Comparison of ENCODE assay signal across 16 cellular contexts in genomic region chrX:154247377-154248045, GRCh38. TPM values are rescaled to one million over a fixed set of nuclear protein-coding genes. Genes with fewer than 3 reads are reported as not detected.
DNase-seq lines count a peak whose midpoint lies in the region; ATAC-seq and TF ChIP-seq lines count a peak whose summit lies in the region.
"Not testable (repeated sequence)": the region's sequence is repeated elsewhere in the genome, so short reads cannot be mapped to it uniquely, and the experiment has no call there.
"Had no signal": no experiment of that assay in that cellular context is flagged by ENCODE, and none has a peak within 500 bp of the region (broad histone marks: within the 10 kb centered on the region; RNA-seq: fewer than 3 reads in every experiment).

No MANE protein-coding gene starts in this region.

- H3K9me2 ChIP-seq in HCT116 (ENCODE audit: insufficient read depth), result not testable (repeated sequence)

- peak overlapping the region in 1 of 7 donors; percentile 43 for H3K27ac Mint-ChIP-seq in CD4-positive, alpha-beta memory T cell
- peak overlapping the region; percentile 68 for H3K27ac Mint-ChIP-seq in T-helper 1 cell treated with Interleukin-12 subunit alpha and Interleukin-12 subunit beta and Interleukin-4 antibody, amounts not matched to agents 30 μg/mL and 1 μg/mL, for 36 hours
- not testable (repeated sequence) for H3K27ac Mint-ChIP-seq in activated naive CD8-positive, alpha-beta T cell treated with anti-CD3 and anti-CD28 coated beads, Interleukin-2, amount 50 U/mL, for 24 hours

- not testable (repeated sequence) for TF ChIP-seq RAD21 in HCT116 (IDR thresholded peaks at IDR 0.05; ENCODE audit: low read depth)

- not testable (repeated sequence) for H3K79me2 ChIP-seq in HCT116 (ENCODE audit: insufficient read depth, low read length)

- RAD21 ChIA-PET in HCT116 (lab: Charles Lee; ENCODE audit: low non-redundant PET in 1 of 2, low total read pairs in 2 of 2, uncharacterized antibody in 2 of 2, unreplicated experiment in 2 of 2), result not testable (repeated sequence)

- H3K4me2 ChIP-seq in HCT116 (ENCODE audit: low read length), result not testable (repeated sequence)

- H3K4me1 ChIP-seq in CD4-positive, alpha-beta memory T cell (ENCODE audit: insufficient read depth, low read length); HCT116 (ENCODE audit: control insufficient read depth in 1 of 2, insufficient read depth in 2 of 2, low read length in 2 of 2): not testable (repeated sequence)

- not testable (repeated sequence) for H3K4me1 Mint-ChIP-seq in CD4-positive, alpha-beta memory T cell; T-helper 1 cell treated with Interleukin-12 subunit alpha and Interleukin-12 subunit beta and Interleukin-4 antibody, amounts not matched to agents 30 μg/mL and 1 μg/mL, for 36 hours (ENCODE audit: low read depth); activated naive CD8-positive, alpha-beta T cell treated with anti-CD3 and anti-CD28 coated beads, Interleukin-2, amount 50 U/mL, for 24 hours

- H3K9ac ChIP-seq in HCT116 (ENCODE audit: low read length), result not testable (repeated sequence)

- TF ChIP-seq CTCF in HCT116 (IDR thresholded peaks at IDR 0.05 in 2 of 3, conservative IDR thresholded peaks at IDR 0.05 in 1 of 3; ENCODE audit: borderline replicate concordance in 1 of 3, insufficient read depth in 1 of 3, low read depth in 2 of 3, low read length in 2 of 3); omental fat pad (IDR thresholded peaks at IDR 0.05): not testable (repeated sequence)

- H3K27ac ChIP-seq in CD4-positive, alpha-beta memory T cell (ENCODE audit: low read depth, low read length); HCT116 (ENCODE audit: low read depth, low read length): not testable (repeated sequence)

- POLR2A ChIA-PET in CD4-positive, alpha-beta memory T cell (lab: Charles Lee; ENCODE audit: partially characterized antibody); HCT116 (lab: Charles Lee): not testable (repeated sequence)

- H3K4me3 ChIP-seq in CD4-positive, alpha-beta memory T cell (ENCODE audit: low read length in 2 of 2); HCT116 (replicated peaks in 1 of 2; ENCODE audit: low read depth in 1 of 2, low read length in 2 of 2): not testable (repeated sequence)

- not testable (repeated sequence) for H3K36me3 Mint-ChIP-seq in CD4-positive, alpha-beta memory T cell; T-helper 1 cell treated with Interleukin-12 subunit alpha and Interleukin-12 subunit beta and Interleukin-4 antibody, amounts not matched to agents 30 μg/mL and 1 μg/mL, for 36 hours (ENCODE audit: low read depth); activated naive CD8-positive, alpha-beta T cell treated with anti-CD3 and anti-CD28 coated beads, Interleukin-2, amount 50 U/mL, for 24 hours (ENCODE audit: low read depth)

- H3K9me3 ChIP-seq in CD4-positive, alpha-beta memory T cell (ENCODE audit: control insufficient read depth in 1 of 2, low read length in 2 of 2); HCT116 (ENCODE audit: control insufficient read depth in 1 of 2, insufficient read depth in 1 of 2, low read depth in 1 of 2, low read length in 2 of 2): not testable (repeated sequence)

- H3K4me3 Mint-ChIP-seq in CD4-positive, alpha-beta memory T cell; T-helper 1 cell treated with Interleukin-12 subunit alpha and Interleukin-12 subunit beta and Interleukin-4 antibody, amounts not matched to agents 30 μg/mL and 1 μg/mL, for 36 hours; activated naive CD8-positive, alpha-beta T cell treated with anti-CD3 and anti-CD28 coated beads, Interleukin-2, amount 50 U/mL, for 24 hours: not testable (repeated sequence)

- H3K27me3 Mint-ChIP-seq in CD4-positive, alpha-beta memory T cell; T-helper 1 cell treated with Interleukin-12 subunit alpha and Interleukin-12 subunit beta and Interleukin-4 antibody, amounts not matched to agents 30 μg/mL and 1 μg/mL, for 36 hours (ENCODE audit: low read depth); activated naive CD8-positive, alpha-beta T cell treated with anti-CD3 and anti-CD28 coated beads, Interleukin-2, amount 50 U/mL, for 24 hours: not testable (repeated sequence)

- peak in 3 of 5 donors; percentile 46 to 55 (median 49) for DNase-seq in CD4-positive, alpha-beta memory T cell
- DNase-seq in HCT116 (ENCODE audit: low read depth, low spot score); activated naive CD8-positive, alpha-beta T cell treated with anti-CD3 and anti-CD28 coated beads, Interleukin-2, amount 50 U/mL, for 24 hours; left cardiac atrium; omental fat pad (ENCODE audit: low spot score): not testable (repeated sequence)

- H4K20me1 ChIP-seq in HCT116 (ENCODE audit: insufficient read depth), result not testable (repeated sequence)

- not testable (repeated sequence) for H2AFZ ChIP-seq in HCT116 (ENCODE audit: low read depth, low read length, poor library complexity, severe bottlenecking)

- H3K36me3 ChIP-seq in CD4-positive, alpha-beta memory T cell (ENCODE audit: insufficient read depth, low read length); HCT116 (ENCODE audit: control insufficient read depth in 1 of 2, insufficient read depth in 2 of 2, low read length in 2 of 2): not testable (repeated sequence)

- H3K27me3 ChIP-seq in CD4-positive, alpha-beta memory T cell (ENCODE audit: insufficient read depth, low read length); HCT116 (ENCODE audit: insufficient read depth, low read length): not testable (repeated sequence)

- TSS peak; percentile 100 for BruUV-seq in HCT116 (replicated peaks; lab: Mats Ljungman, UMichigan)

- not testable (repeated sequence) for TF ChIP-seq POLR2A in HCT116 (IDR thresholded peaks at IDR 0.05; ENCODE audit: borderline replicate concordance, extremely low read depth, insufficient read depth, insufficient read length)

- CTCF ChIA-PET in CD4-positive, alpha-beta memory T cell (lab: Charles Lee; ENCODE audit: partially characterized antibody); HCT116 (lab: Charles Lee): not testable (repeated sequence)

- peak; percentile 73 for ATAC-seq in GM19395 (IDR thresholded peaks at IDR 0.05; ENCODE audit: unreplicated experiment)
- ATAC-seq in HCT116, result peak; percentile 93
- peak; percentile 84 for ATAC-seq in HG03342 (IDR thresholded peaks at IDR 0.05; ENCODE audit: unreplicated experiment)
- peak; percentile 98 for ATAC-seq in activated naive CD8-positive, alpha-beta T cell treated with anti-CD3 and anti-CD28 coated beads, Interleukin-2, amount 50 U/mL, for 24 hours
- peak; percentile 91 to 94 for ATAC-seq in left cardiac atrium
- peak; percentile 88 for ATAC-seq in omental fat pad (ENCODE audit: low FRiP score)

- not testable (repeated sequence) for H3K9me3 Mint-ChIP-seq in CD4-positive, alpha-beta memory T cell; T-helper 1 cell treated with Interleukin-12 subunit alpha and Interleukin-12 subunit beta and Interleukin-4 antibody, amounts not matched to agents 30 μg/mL and 1 μg/mL, for 36 hours; activated naive CD8-positive, alpha-beta T cell treated with anti-CD3 and anti-CD28 coated beads, Interleukin-2, amount 50 U/mL, for 24 hours

- intact Hi-C loops in CD4-positive, alpha-beta memory T cell (cut with micrococcal nuclease); HCT116 (cut with micrococcal nuclease); left cardiac atrium (cut with DNase I): not testable (repeated sequence)

RNA-seq across cellular contexts. Expression of gene OPN1MW3, which starts 9.9 kb away (rescaled TPM):
- total RNA-seq in CD4-positive, alpha-beta memory T cell, result not detected
- not detected for polyA plus RNA-seq in CD4-positive, alpha-beta memory T cell
- total RNA-seq in HCT116 (2021; ENCODE audit: unreplicated experiment), result not detected
- not detected in 2 replicates for polyA plus RNA-seq in HCT116 (2012)
- not detected for total RNA-seq in left cardiac atrium
- not detected for total RNA-seq in omental fat pad
- total RNA-seq: A673; activated CD4-positive, alpha-beta memory T cell treated with anti-CD3 and anti-CD28 coated beads for 36 hours; activated naive CD8-positive, alpha-beta T cell treated with anti-CD3 and anti-CD28 coated beads for 36 hours; dermis blood vessel endothelial cell; GM23248; osteoblast; stomach had no signal
- polyA plus RNA-seq: GM23248, sigmoid colon, stomach had no signal

RNA-seq across cellular contexts. Expression of gene OPN1MW2, which starts 28.0 kb away (rescaled TPM):
- total RNA-seq in CD4-positive, alpha-beta memory T cell, result not detected
- not detected for polyA plus RNA-seq in CD4-positive, alpha-beta memory T cell
- total RNA-seq in HCT116 (2021; ENCODE audit: unreplicated experiment) (not detected), left cardiac atrium (not detected), omental fat pad (not detected)
- polyA plus RNA-seq in HCT116 (2012), result not detected in 2 replicates
- total RNA-seq: A673; activated CD4-positive, alpha-beta memory T cell treated with anti-CD3 and anti-CD28 coated beads for 36 hours; activated naive CD8-positive, alpha-beta T cell treated with anti-CD3 and anti-CD28 coated beads for 36 hours; dermis blood vessel endothelial cell; GM23248; osteoblast; sigmoid colon; stomach had no signal
- polyA plus RNA-seq: GM23248, sigmoid colon, stomach had no signal

RNA-seq across cellular contexts. Expression of gene TEX28, which starts 47.4 kb away (rescaled TPM):
- total RNA-seq in CD4-positive, alpha-beta memory T cell, result not detected
- not detected for polyA plus RNA-seq in CD4-positive, alpha-beta memory T cell
- total RNA-seq in HCT116 (2021; ENCODE audit: unreplicated experiment) (not detected), left cardiac atrium (not detected), omental fat pad (not detected)
- polyA plus RNA-seq in HCT116 (2012), result not detected in 2 replicates
- total RNA-seq: A673; activated CD4-positive, alpha-beta memory T cell treated with anti-CD3 and anti-CD28 coated beads for 36 hours; activated naive CD8-positive, alpha-beta T cell treated with anti-CD3 and anti-CD28 coated beads for 36 hours; dermis blood vessel endothelial cell; GM23248; osteoblast; sigmoid colon; stomach had no signal
- polyA plus RNA-seq: GM23248, sigmoid colon, stomach had no signal

RNA-seq across cellular contexts. Expression of gene TKTL1, which starts 48.1 kb away (rescaled TPM):
- total RNA-seq in CD4-positive, alpha-beta memory T cell, result 1 to 10 TPM in 1 of 2 experiments, under 1 TPM in 1; 0.32 to 1.9 TPM
- polyA plus RNA-seq in CD4-positive, alpha-beta memory T cell, result 10 to 100 TPM; 19.3 to 44.1 TPM
- total RNA-seq in HCT116 (2021; ENCODE audit: unreplicated experiment) (0.34 TPM), left cardiac atrium (1 to 10 TPM; 4.1 to 7.0 TPM), omental fat pad (under 1 TPM in 2 of 4 donors, not detected in 2; 0.38 to 0.48 TPM)
- polyA plus RNA-seq in HCT116 (2012), result 0.09 and 0.18 TPM in 2 replicates
- total RNA-seq: A673, dermis blood vessel endothelial cell, GM23248, osteoblast, stomach had no signal
- polyA plus RNA-seq: GM23248, stomach had no signal
